Comparison of ENCODE assay signal across 10 cellular contexts in genomic region chr1:155256101-155256852, GRCh38. TPM values are rescaled to one million over a fixed set of nuclear protein-coding genes. Genes with fewer than 3 reads are reported as not detected.
DNase-seq lines count a peak whose midpoint lies in the region; ATAC-seq, FAIRE-seq and TF ChIP-seq lines count a peak whose summit lies in the region.
"Had no signal": no experiment of that assay in that cellular context is flagged by ENCODE, and none has a peak within 500 bp of the region (broad histone marks: within the 10 kb centered on the region; RNA-seq: fewer than 3 reads in every experiment).

No MANE protein-coding gene starts in this region.

- H3K79me2 ChIP-seq in astrocyte (ENCODE audit: insufficient read depth, low read length): peaks cover 29% of the 10 kb centered on the region

- peak overlapping the region; percentile 82 for H3K9ac ChIP-seq in astrocyte (ENCODE audit: low read length)

- no peak overlapping the region for H3K27ac Mint-ChIP-seq in astrocyte (ENCODE audit: unreplicated experiment)

- intact Hi-C loops in left lung (cut with DNase I): no loop called here

- H3K9me3 ChIP-seq in astrocyte (ENCODE audit: insufficient read depth, low read depth, low read length) (no peaks in the 10 kb centered on the region), left lung (no peaks in the 10 kb centered on the region)

- peaks cover 25% of the 10 kb centered on the region for H3K4me1 Mint-ChIP-seq in astrocyte (ENCODE audit: low read depth, unreplicated experiment)

- H4K20me1 ChIP-seq in astrocyte (ENCODE audit: insufficient read depth, low read length): no peaks in the 10 kb centered on the region

- no peak for ATAC-seq in left lung

- H3K4me3 Mint-ChIP-seq in astrocyte (ENCODE audit: unreplicated experiment): peak overlapping the region; percentile 82

- FAIRE-seq in astrocyte (lab: Jason Lieb, UNC): no peak
- FAIRE-seq: A204.1, colon had no signal

- H3K9me3 Mint-ChIP-seq in astrocyte (ENCODE audit: unreplicated experiment): no peaks in the 10 kb centered on the region

- H2AFZ ChIP-seq in astrocyte (ENCODE audit: low read depth, low read length): peak overlapping the region; percentile 98

- H3K27me3 ChIP-seq in astrocyte (ENCODE audit: insufficient read depth, low read length) (no peaks in the 10 kb centered on the region), left lung (no peaks in the 10 kb centered on the region)

- H3K36me3 Mint-ChIP-seq in astrocyte (ENCODE audit: low read depth, unreplicated experiment): peaks cover 6% of the 10 kb centered on the region

- TF ChIP-seq CTCF in astrocyte (IDR thresholded peaks at IDR 0.05; ENCODE audit: insufficient read depth, low read depth, low read length) (no peak), left lung (IDR thresholded peaks at IDR 0.05) (no peak)

- peaks cover 28% of the 10 kb centered on the region for H3K4me1 ChIP-seq in astrocyte (ENCODE audit: insufficient read depth, low read length)
- peaks cover 13 to 42% of the 10 kb centered on the region in 2 donors for H3K4me1 ChIP-seq in left lung

- no peaks in the 10 kb centered on the region for H3K27me3 Mint-ChIP-seq in astrocyte (ENCODE audit: low read depth, unreplicated experiment)

- H3K27ac ChIP-seq in astrocyte (ENCODE audit: low read depth, low read length) (peak overlapping the region; percentile 83), left lung (peak overlapping the region; percentile 91 to 93), substantia nigra (ENCODE audit: low read depth, low read length, poor library complexity, severe bottlenecking) (peak overlapping the region; percentile 93)

- H3K4me2 ChIP-seq in astrocyte (ENCODE audit: low read length): peak overlapping the region; percentile 97

- peaks cover 7% of the 10 kb centered on the region for H3K36me3 ChIP-seq in astrocyte (ENCODE audit: insufficient read depth, low read length)
- peaks cover 0 to 39% of the 10 kb centered on the region in 2 donors for H3K36me3 ChIP-seq in left lung

- peak; percentile 52 for DNase-seq in DMS 273 (lab: John Stamatoyannopoulos, UW; ENCODE audit: unreplicated experiment)
- DNase-seq in DMS 273 treated with DMSO at 0.1 percent for 48 hours (lab: John Stamatoyannopoulos, UW): no peak
- DNase-seq in astrocyte (ENCODE audit: low read depth): no peak
- no peak for DNase-seq in left lung
- DNase-seq in substantia nigra (lab: John Stamatoyannopoulos, UW): no peak
- no peak for DNase-seq in NCI-H2196 (lab: John Stamatoyannopoulos, UW; ENCODE audit: unreplicated experiment)
- no peak for DNase-seq in stimulated activated CD4-positive, alpha-beta T cell treated with anti-CD3 and anti-CD28 coated beads, Interleukin-4, amount 100 ng/mL, for 24 hours
- no peak for DNase-seq in NCI-H69 (lab: John Stamatoyannopoulos, UW)

- H3K4me3 ChIP-seq in astrocyte (ENCODE audit: insufficient read depth, low read depth, low read length) (peak overlapping the region; percentile 79), left lung (peak overlapping the region; percentile 67 to 76)

RNA-seq across cellular contexts. Expression of gene ENTREP3, which starts 1.0 kb away (rescaled TPM):
- total RNA-seq in astrocyte: 51.1 and 51.7 TPM in 2 replicates
- 10 to 100 TPM; 23.2 to 33.5 TPM for total RNA-seq in left lung

RNA-seq across cellular contexts. Expression of gene SCAMP3, which starts 5.9 kb away (rescaled TPM):
- total RNA-seq in astrocyte (68.9 and 70.3 TPM in 2 replicates), left lung (10 to 100 TPM; 63.1 to 85.3 TPM)

RNA-seq across cellular contexts. Expression of gene CLK2, which starts 17.0 kb away (rescaled TPM):
- total RNA-seq in astrocyte (31.7 and 36.1 TPM in 2 replicates), left lung (10 to 100 TPM; 45.4 to 55.2 TPM)

RNA-seq across cellular contexts. Expression of gene HCN3, which starts 21.0 kb away (rescaled TPM):
- total RNA-seq in astrocyte: 3.4 and 3.6 TPM in 2 replicates
- total RNA-seq in left lung: 1 to 10 TPM; 2.4 to 3.8 TPM

RNA-seq across cellular contexts. Expression of gene PKLR, which starts 45.0 kb away (rescaled TPM):
- not detected in 2 replicates for total RNA-seq in astrocyte
- total RNA-seq in left lung: not detected
